ENCODE assay signal across 14 cellular contexts in genomic region chr4:48588230-48588943, GRCh38.
A peak's percentile ranks its signal among the peaks of the same experiment; 100 is the strongest.
DNase-seq lines count a peak whose midpoint lies in the region; ATAC-seq and TF ChIP-seq lines count a peak whose summit lies in the region.
"Had no signal": no experiment of that assay in that cellular context is flagged by ENCODE, and none has a peak within 500 bp of the region (broad histone marks: within the 10 kb centered on the region; RNA-seq: fewer than 3 reads in every experiment).

No MANE protein-coding gene starts in this region.

- no peaks in the 10 kb centered on the region for H3K79me1 ChIP-seq in H9 (ENCODE audit: insufficient read depth, low read depth, low read length, poor library complexity, severe bottlenecking)

- H2BK15ac ChIP-seq in H9 (ENCODE audit: low read depth, low read length) = no peak overlapping the region

- CTCF ChIA-PET in activated naive CD4-positive, alpha-beta T cell treated with anti-CD3 and anti-CD28 coated beads for 36 hours (lab: Charles Lee) = no interaction called here

- no peaks in the 10 kb centered on the region for H3K9me3 Mint-ChIP-seq in activated naive CD4-positive, alpha-beta T cell treated with anti-CD3 and anti-CD28 coated beads for 36 hours
- no peaks in the 10 kb centered on the region for H3K9me3 Mint-ChIP-seq in dendritic cell treated with granulocyte-macrophage colony-stimulating factor and Interleukin-4, amounts not matched to agents 40 ng/mL and 50 ng/mL, for 4 days
- H3K9me3 Mint-ChIP-seq in H9 = no peaks in the 10 kb centered on the region

- no peak overlapping the region for H2BK5ac ChIP-seq in H9 (ENCODE audit: insufficient read length, low read length)

- no peak overlapping the region for H2BK12ac ChIP-seq in H9 (ENCODE audit: insufficient read length, low read depth, low read length)

- no peak overlapping the region for H3K4ac ChIP-seq in H9 (ENCODE audit: low read depth, low read length)

- H3K36me3 ChIP-seq in neutrophil = peaks cover 49% of the 10 kb centered on the region
- H3K36me3 ChIP-seq: MG63 had no signal

- peaks cover 15% of the 10 kb centered on the region for H3K4me1 Mint-ChIP-seq in activated naive CD4-positive, alpha-beta T cell treated with anti-CD3 and anti-CD28 coated beads for 36 hours (ENCODE audit: low read depth)
- peaks cover 17% of the 10 kb centered on the region for H3K4me1 Mint-ChIP-seq in dendritic cell treated with granulocyte-macrophage colony-stimulating factor and Interleukin-4, amounts not matched to agents 40 ng/mL and 50 ng/mL, for 4 days (ENCODE audit: low read depth)
- H3K4me1 Mint-ChIP-seq in H9 = no peaks in the 10 kb centered on the region

- H3K27ac Mint-ChIP-seq in activated naive CD4-positive, alpha-beta T cell treated with anti-CD3 and anti-CD28 coated beads for 36 hours = peak overlapping the region; percentile 42
- peak overlapping the region; percentile 17 for H3K27ac Mint-ChIP-seq in dendritic cell treated with granulocyte-macrophage colony-stimulating factor and Interleukin-4, amounts not matched to agents 40 ng/mL and 50 ng/mL, for 4 days
- 0 out of 7 replicates have a peak overlapping the region, but pooled peaks of 1 of the 3 experiments have one; percentile 7 for H3K27ac Mint-ChIP-seq in H9

- intact Hi-C loops in activated naive CD4-positive, alpha-beta T cell treated with anti-CD3 and anti-CD28 coated beads for 36 hours (cut with micrococcal nuclease) = no loop called here
- intact Hi-C loops in dendritic cell treated with granulocyte-macrophage colony-stimulating factor and Interleukin-4, amounts not matched to agents 40 ng/mL and 50 ng/mL, for 4 days (cut with micrococcal nuclease) = loop anchor here (10.0 kb wide), 1 partner anchor 186 kb away; no protein-coding TSS in a partner anchor

- no peak overlapping the region for H2AFZ ChIP-seq in H9 (ENCODE audit: low read length)

- H3K4me1 ChIP-seq in neutrophil (ENCODE audit: control insufficient read depth in 1 of 2, insufficient read depth in 1 of 2, low read depth in 1 of 2, low read length in 1 of 2) (peaks cover 16 to 20% of the 10 kb centered on the region in 2 experiments), H9 (ENCODE audit: insufficient read depth, low read length) (no peaks in the 10 kb centered on the region)
- H3K4me1 ChIP-seq: gastroesophageal sphincter had no signal

- H2BK20ac ChIP-seq in H9 (ENCODE audit: low read depth, low read length, poor library complexity, severe bottlenecking) = no peak overlapping the region

- H3K27me3 Mint-ChIP-seq in activated naive CD4-positive, alpha-beta T cell treated with anti-CD3 and anti-CD28 coated beads for 36 hours (ENCODE audit: low read depth) = no peaks in the 10 kb centered on the region
- H3K27me3 Mint-ChIP-seq in dendritic cell treated with granulocyte-macrophage colony-stimulating factor and Interleukin-4, amounts not matched to agents 40 ng/mL and 50 ng/mL, for 4 days = no peaks in the 10 kb centered on the region
- H3K27me3 Mint-ChIP-seq in H9 (ENCODE audit: low read depth) = no peaks in the 10 kb centered on the region

- no peak overlapping the region for H3K4me3 Mint-ChIP-seq in activated naive CD4-positive, alpha-beta T cell treated with anti-CD3 and anti-CD28 coated beads for 36 hours
- no peak overlapping the region for H3K4me3 Mint-ChIP-seq in dendritic cell treated with granulocyte-macrophage colony-stimulating factor and Interleukin-4, amounts not matched to agents 40 ng/mL and 50 ng/mL, for 4 days
- H3K4me3 Mint-ChIP-seq in H9 = no peak overlapping the region

- no peak overlapping the region for H4K5ac ChIP-seq in H9 (ENCODE audit: insufficient read length, low read depth, low read length)

- no peak overlapping the region for H3K56ac ChIP-seq in H9 (ENCODE audit: insufficient read length, low read depth, low read length)

- no peak for ATAC-seq in HG03520 (IDR thresholded peaks at IDR 0.05; ENCODE audit: unreplicated experiment)
- ATAC-seq: gastroesophageal sphincter had no signal

- H3K9me3 ChIP-seq in neutrophil = no peaks in the 10 kb centered on the region
- H3K9me3 ChIP-seq in H9 (ENCODE audit: control insufficient read depth, low read depth, low read length) = no peaks in the 10 kb centered on the region
- H3K9me3 ChIP-seq: gastroesophageal sphincter, MG63, thoracic aorta had no signal

- no peak overlapping the region for H3K9ac ChIP-seq in H9 (ENCODE audit: extremely low read depth, insufficient read length, low read length)

- no peak overlapping the region for H2BK120ac ChIP-seq in H9 (ENCODE audit: low read depth, low read length, poor library complexity, severe bottlenecking)

- TF ChIP-seq CTCF in neutrophil (IDR thresholded peaks at IDR 0.05) (no peak), H9 (conservative IDR thresholded peaks at IDR 0.05) (no peak)

- no peak overlapping the region for H3K4me2 ChIP-seq in H9 (ENCODE audit: insufficient read depth, insufficient read length, low read length)

- no CpG with 5 or more reads among the region's 3 CpGs for WGBS in H9 (ENCODE audit: extremely low coverage, insufficient read length, low lambda C conversion rate)

- H4K91ac ChIP-seq in H9 (ENCODE audit: insufficient read length, low read depth, low read length) = no peak overlapping the region

- H3K18ac ChIP-seq in H9 (ENCODE audit: insufficient read length, low read depth, low read length) = no peak overlapping the region

- no peak for DNase-seq in activated naive CD4-positive, alpha-beta T cell treated with anti-CD3 and anti-CD28 coated beads for 36 hours
- DNase-seq in activated naive CD4-positive, alpha-beta T cell (lab: John Stamatoyannopoulos, UW) = no peak
- peak; percentile 52 for DNase-seq in OCI-M1 (lab: John Stamatoyannopoulos, UW)
- DNase-seq in H9 = no peak
- no peak for DNase-seq in NK-92 (lab: John Stamatoyannopoulos, UW; ENCODE audit: unreplicated experiment)
- DNase-seq: HCEC 1CT, NCI-H2107, SIG-M5 had no signal

- no peak overlapping the region for H4K8ac ChIP-seq in H9 (replicated peaks; ENCODE audit: insufficient read length, low read depth, low read length)

- H3K27ac ChIP-seq in neutrophil = peak overlapping the region; percentile 68
- no peak overlapping the region for H3K27ac ChIP-seq in H9 (ENCODE audit: insufficient read length, low read depth, low read length)
- H3K27ac ChIP-seq: gastroesophageal sphincter, thoracic aorta had no signal

- no peak overlapping the region for H3K4me3 ChIP-seq in neutrophil (ENCODE audit: low read depth in 1 of 2, low read length in 1 of 2)
- H3K4me3 ChIP-seq: gastroesophageal sphincter, MG63, thoracic aorta had no signal

- peaks cover 23% of the 10 kb centered on the region for H3K36me3 Mint-ChIP-seq in activated naive CD4-positive, alpha-beta T cell treated with anti-CD3 and anti-CD28 coated beads for 36 hours (ENCODE audit: low read depth)
- peaks cover 80% of the 10 kb centered on the region for H3K36me3 Mint-ChIP-seq in dendritic cell treated with granulocyte-macrophage colony-stimulating factor and Interleukin-4, amounts not matched to agents 40 ng/mL and 50 ng/mL, for 4 days (ENCODE audit: low read depth)
- H3K36me3 Mint-ChIP-seq in H9 (ENCODE audit: insufficient read depth in 1 of 3, low read depth in 3 of 3) = peaks cover 8 to 30% (median 27%) of the 10 kb centered on the region in 3 experiments; a peak in 6 of 7 replicates

- no peaks in the 10 kb centered on the region for H3K23me2 ChIP-seq in H9 (ENCODE audit: insufficient read length, low read depth, low read length, poor library complexity, severe bottlenecking)

- H4K20me1 ChIP-seq in H9 (ENCODE audit: control insufficient read depth, insufficient read depth, insufficient read length) = no peaks in the 10 kb centered on the region

- no peak overlapping the region for H3T11ph ChIP-seq in H9 (ENCODE audit: low read length)

- no peak overlapping the region for H2AK5ac ChIP-seq in H9 (ENCODE audit: insufficient read length, low read length)

- no peaks in the 10 kb centered on the region for H3K27me3 ChIP-seq in neutrophil
- H3K27me3 ChIP-seq in H9 (ENCODE audit: insufficient read depth, low read length) = no peaks in the 10 kb centered on the region
- H3K27me3 ChIP-seq: gastroesophageal sphincter, MG63 had no signal

- H3K23ac ChIP-seq in H9 (ENCODE audit: insufficient read length, low read depth, low read length) = no peak overlapping the region

- H3K79me2 ChIP-seq in H9 (ENCODE audit: insufficient read depth, low read length) = no peaks in the 10 kb centered on the region

- no peak overlapping the region for H3K14ac ChIP-seq in H9 (ENCODE audit: insufficient read depth, low read length)
